ENCODE assay signal across 21 cellular contexts in the genomic region with DNA sequence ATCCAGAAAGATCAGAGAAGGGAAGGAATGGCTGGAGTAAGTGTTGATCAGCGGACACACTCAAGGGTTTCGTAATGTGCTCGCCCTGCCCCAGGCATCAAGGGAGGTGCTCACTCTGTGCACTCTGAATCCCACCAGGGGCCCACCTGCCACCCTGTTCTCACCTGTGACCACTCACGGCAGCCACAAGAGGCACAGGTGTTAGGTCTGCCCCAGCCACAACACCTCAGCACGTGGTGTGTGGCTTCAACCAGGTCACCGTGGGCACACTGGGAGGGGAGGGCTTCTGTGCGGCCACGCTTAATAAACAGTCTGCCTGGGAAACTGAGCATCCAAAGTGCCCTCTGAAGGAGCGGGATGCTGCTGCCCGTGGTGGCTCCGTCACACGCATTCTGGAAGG. TPM values are rescaled to one million over a fixed set of nuclear protein-coding genes. Genes with fewer than 3 reads are reported as not detected.
DNase-seq lines count a peak whose midpoint lies in the region; ATAC-seq and TF ChIP-seq lines count a peak whose summit lies in the region.
"Had no signal": no experiment of that assay in that cellular context is flagged by ENCODE, and none has a peak within 500 bp of the region (broad histone marks: within the 10 kb centered on the region; RNA-seq: fewer than 3 reads in every experiment).

No MANE protein-coding gene starts in this region.

- H2AFZ ChIP-seq in OCI-LY7 (ENCODE audit: low read length) (no peak overlapping the region), mesenchymal stem cell (ENCODE audit: low read depth, low read length) (no peak overlapping the region)

- no peaks in the 10 kb centered on the region for H3K9me3 Mint-ChIP-seq in stimulated activated effector memory CD8-positive, alpha-beta T cell treated with anti-CD3 and anti-CD28 coated beads, Interleukin-12 subunit alpha, Interleukin-12 subunit beta, amount 100 ng/mL, for 72 hours
- H3K9me3 Mint-ChIP-seq: CD4-positive, alpha-beta memory T cell had no signal

- H3K18ac ChIP-seq in mesenchymal stem cell (ENCODE audit: low read depth in 1 of 2, low read length in 2 of 2): no peak overlapping the region

- H3K9ac ChIP-seq in mesenchymal stem cell (ENCODE audit: low read length): no peak overlapping the region

- POLR2A ChIA-PET in OCI-LY7 (lab: Charles Lee): interaction anchor here (6.5 kb wide), 1 partner anchor 11 kb away, joined by 65 read pairs; no protein-coding TSS in a partner anchor

- no peak overlapping the region for H3K23ac ChIP-seq in mesenchymal stem cell (ENCODE audit: low read length in 2 of 2)

- H3K4me1 ChIP-seq in DOHH2 (ENCODE audit: control insufficient read depth, low read length) (peaks cover 100% of the 10 kb centered on the region), OCI-LY7 (ENCODE audit: insufficient read depth, low read length, poor library complexity, severe bottlenecking) (peaks cover 100% of the 10 kb centered on the region), mesenchymal stem cell (ENCODE audit: control insufficient read depth, insufficient read depth, low read depth, low read length) (peaks cover 19% of the 10 kb centered on the region)

- H2BK15ac ChIP-seq in mesenchymal stem cell (ENCODE audit: low read depth, poor library complexity, severe bottlenecking): no peak overlapping the region

- H2AK5ac ChIP-seq in mesenchymal stem cell (ENCODE audit: low read length, severe bottlenecking): no peak overlapping the region

- TF ChIP-seq CTCF in DOHH2 (IDR thresholded peaks at IDR 0.05; ENCODE audit: low read depth, low read length, poor library complexity, severe bottlenecking) (no peak), OCI-LY7 (conservative IDR thresholded peaks at IDR 0.05; ENCODE audit: low read length) (peak; percentile 26; the same call in 1 of the 2 replicates)

- in situ Hi-C loops in ACHN (cut with HindIII; ENCODE audit: low pct_ligation_motif_present, low pct_unique_long_range_greater_than_20kb, low sequenced_read_pairs): no loop called here

- H3K9me3 ChIP-seq in DOHH2 (ENCODE audit: control insufficient read depth, insufficient read depth, low read length) (no peaks in the 10 kb centered on the region), OCI-LY7 (ENCODE audit: low read length) (peaks cover 4% of the 10 kb centered on the region; the same call in 1 of the 2 replicates), mesenchymal stem cell (ENCODE audit: control insufficient read depth, low read length) (no peaks in the 10 kb centered on the region)
- H3K9me3 ChIP-seq: A549, HAP-1, SJSA1 had no signal

- H3K4ac ChIP-seq in mesenchymal stem cell (ENCODE audit: low read depth in 1 of 2, low read length in 2 of 2): no peak overlapping the region

- 97% methylated on average over 12 of the region's 12 CpGs for WGBS in mesenchymal stem cell

- peak; percentile 69 for DNase-seq in OCI-LY7 (ENCODE audit: low spot score)
- no peak for DNase-seq in mesenchymal stem cell
- DNase-seq in stimulated activated effector memory CD8-positive, alpha-beta T cell treated with anti-CD3 and anti-CD28 coated beads, Interleukin-12 subunit alpha, Interleukin-12 subunit beta, amount 100 ng/mL, for 72 hours (ENCODE audit: low spot score in 2 of 2): no peak
- no peak for DNase-seq in COLO829 (ENCODE audit: low spot score)
- DNase-seq in NCI-H345 treated with DMSO at 0.1 percent for 48 hours (lab: John Stamatoyannopoulos, UW; ENCODE audit: unreplicated experiment): no peak
- DNase-seq in ACHN: no peak
- DNase-seq: Calu3; CD4-positive, alpha-beta memory T cell; DMS153; MV-4-11; NCI-H1105 treated with DMSO at 0.1 percent for 48 hours; NCI-H2029 treated with DMSO at 0.1 percent for 48 hours; NCI-H226; NCI-H524; NCI-H774 had no signal

- H3K79me1 ChIP-seq in mesenchymal stem cell (replicated peaks; ENCODE audit: low read length, poor library complexity, severe bottlenecking): peaks cover 59% of the 10 kb centered on the region

- H3K4me3 Mint-ChIP-seq in stimulated activated effector memory CD8-positive, alpha-beta T cell treated with anti-CD3 and anti-CD28 coated beads, Interleukin-12 subunit alpha, Interleukin-12 subunit beta, amount 100 ng/mL, for 72 hours: no peak overlapping the region
- H3K4me3 Mint-ChIP-seq: CD4-positive, alpha-beta memory T cell had no signal

- ATAC-seq in stimulated activated effector memory CD8-positive, alpha-beta T cell treated with anti-CD3 and anti-CD28 coated beads, Interleukin-12 subunit alpha, Interleukin-12 subunit beta, amount 100 ng/mL, for 72 hours: peak; percentile 16
- ATAC-seq: A549, Right ventricle myocardium inferior had no signal

- H3K9me2 ChIP-seq in DOHH2 (replicated peaks; ENCODE audit: control insufficient read depth, low read length) (no peaks in the 10 kb centered on the region), OCI-LY7 (ENCODE audit: insufficient read depth, low read length) (no peaks in the 10 kb centered on the region)

- H2BK120ac ChIP-seq in mesenchymal stem cell (ENCODE audit: low read depth, low read length): no peak overlapping the region

- H4K8ac ChIP-seq in mesenchymal stem cell (ENCODE audit: low read length): no peak overlapping the region

- H3K4me2 ChIP-seq in DOHH2 (ENCODE audit: low read length) (peak overlapping the region; percentile 76), OCI-LY7 (ENCODE audit: low read length) (peak overlapping the region; percentile 100), mesenchymal stem cell (ENCODE audit: low read length, poor library complexity, severe bottlenecking) (no peak overlapping the region)
- H3K4me2 ChIP-seq: A549 had no signal

- CTCF ChIA-PET in OCI-LY7 (lab: Charles Lee; ENCODE audit: unreplicated experiment): no interaction called here

- no peak overlapping the region for H2BK5ac ChIP-seq in mesenchymal stem cell (ENCODE audit: low read depth, low read length, poor library complexity, severe bottlenecking)

- H3K4me3 ChIP-seq in DOHH2 (ENCODE audit: low read length) (peak overlapping the region; percentile 76), OCI-LY7 (ENCODE audit: low read depth, low read length, poor library complexity, severe bottlenecking) (peak overlapping the region; percentile 24), mesenchymal stem cell (ENCODE audit: insufficient read depth in 1 of 2, low read depth in 1 of 2, low read length in 2 of 2) (no peak overlapping the region)
- H3K4me3 ChIP-seq: A549, HAP-1, SJSA1 had no signal

- no peaks in the 10 kb centered on the region for H4K20me1 ChIP-seq in DOHH2 (ENCODE audit: control insufficient read depth, insufficient read depth, low read depth, low read length)
- no peaks in the 10 kb centered on the region for H4K20me1 ChIP-seq in OCI-LY7 (ENCODE audit: insufficient read depth, low read length)

- H4K91ac ChIP-seq in mesenchymal stem cell (ENCODE audit: low read length): peak overlapping the region; percentile 23

- peak overlapping the region; percentile 90 for H3K27ac ChIP-seq in DOHH2 (ENCODE audit: low read depth, low read length)
- H3K27ac ChIP-seq in OCI-LY7 (ENCODE audit: low read depth, low read length, poor library complexity, severe bottlenecking): peak overlapping the region; percentile 97
- H3K27ac ChIP-seq in mesenchymal stem cell (ENCODE audit: low read length, poor library complexity, severe bottlenecking): no peak overlapping the region
- H3K27ac ChIP-seq: HL-60, SJSA1 had no signal

- H3K36me3 Mint-ChIP-seq in stimulated activated effector memory CD8-positive, alpha-beta T cell treated with anti-CD3 and anti-CD28 coated beads, Interleukin-12 subunit alpha, Interleukin-12 subunit beta, amount 100 ng/mL, for 72 hours: no peaks in the 10 kb centered on the region

- H3K36me3 ChIP-seq in DOHH2 (ENCODE audit: control insufficient read depth, low read length): peaks cover 52% of the 10 kb centered on the region
- H3K36me3 ChIP-seq in OCI-LY7 (ENCODE audit: insufficient read depth, low read length): peaks cover 38% of the 10 kb centered on the region
- peaks cover 0 to 8% of the 10 kb centered on the region in 2 experiments for H3K36me3 ChIP-seq in mesenchymal stem cell (ENCODE audit: control insufficient read depth in 1 of 2, insufficient read depth in 2 of 2, low read depth in 1 of 2, low read length in 2 of 2)
- H3K36me3 ChIP-seq: HAP-1 had no signal

- H2BK12ac ChIP-seq in mesenchymal stem cell (ENCODE audit: low read length in 2 of 2): no peak overlapping the region

- BruUV-seq in OCI-LY7 (replicated peaks; lab: Mats Ljungman, UMichigan): no TSS peak

- no peak overlapping the region for H3K27ac Mint-ChIP-seq in stimulated activated effector memory CD8-positive, alpha-beta T cell treated with anti-CD3 and anti-CD28 coated beads, Interleukin-12 subunit alpha, Interleukin-12 subunit beta, amount 100 ng/mL, for 72 hours
- H3K27ac Mint-ChIP-seq: CD4-positive, alpha-beta memory T cell had no signal

- H3K79me2 ChIP-seq in DOHH2 (ENCODE audit: control insufficient read depth, low read length) (peaks cover 90% of the 10 kb centered on the region), OCI-LY7 (ENCODE audit: insufficient read depth, low read depth, low read length) (peaks cover 95% of the 10 kb centered on the region)

- peaks cover 49% of the 10 kb centered on the region for H3K4me1 Mint-ChIP-seq in stimulated activated effector memory CD8-positive, alpha-beta T cell treated with anti-CD3 and anti-CD28 coated beads, Interleukin-12 subunit alpha, Interleukin-12 subunit beta, amount 100 ng/mL, for 72 hours

- H3F3A ChIP-seq in DOHH2 (ENCODE audit: control insufficient read depth, insufficient read depth): peaks cover 45% of the 10 kb centered on the region

- intact Hi-C loops in OCI-LY7 (cut with micrococcal nuclease; ENCODE audit: unreplicated experiment): no loop called here

- H3K14ac ChIP-seq in mesenchymal stem cell (ENCODE audit: low read length in 2 of 2): no peak overlapping the region

- H3K27me3 ChIP-seq in DOHH2 (ENCODE audit: control insufficient read depth, low read length): no peaks in the 10 kb centered on the region
- no peaks in the 10 kb centered on the region for H3K27me3 ChIP-seq in mesenchymal stem cell (ENCODE audit: control insufficient read depth in 1 of 2, insufficient read depth in 1 of 2, low read length in 2 of 2)
- H3K27me3 ChIP-seq: SJSA1 had no signal

RNA-seq across cellular contexts. Expression of gene CUX1, which starts 49.8 kb away (rescaled TPM):
- 131 and 143 TPM in 2 replicates for total RNA-seq in OCI-LY7 (2014; rRNA removed; shearing (Covaris generic))
- total RNA-seq in OCI-LY7 (2022): 199 and 247 TPM in 2 replicates
- 62.6 TPM for polyA plus RNA-seq in mesenchymal stem cell (2013, experiment 1 of 2)
- 60.3 TPM for polyA plus RNA-seq in mesenchymal stem cell (2013, experiment 2 of 2)

Comparison
In these comparisons a context has a peak if more than half of its experiments do, and no peak if none do; other contexts are left out.
1. H3K4me3 ChIP-seq: peak in DOHH2 (single experiment) and OCI-LY7 (single experiment); none in mesenchymal stem cell (0 of 2).